ENCODE assay signal across 13 cellular contexts in the genomic region with DNA sequence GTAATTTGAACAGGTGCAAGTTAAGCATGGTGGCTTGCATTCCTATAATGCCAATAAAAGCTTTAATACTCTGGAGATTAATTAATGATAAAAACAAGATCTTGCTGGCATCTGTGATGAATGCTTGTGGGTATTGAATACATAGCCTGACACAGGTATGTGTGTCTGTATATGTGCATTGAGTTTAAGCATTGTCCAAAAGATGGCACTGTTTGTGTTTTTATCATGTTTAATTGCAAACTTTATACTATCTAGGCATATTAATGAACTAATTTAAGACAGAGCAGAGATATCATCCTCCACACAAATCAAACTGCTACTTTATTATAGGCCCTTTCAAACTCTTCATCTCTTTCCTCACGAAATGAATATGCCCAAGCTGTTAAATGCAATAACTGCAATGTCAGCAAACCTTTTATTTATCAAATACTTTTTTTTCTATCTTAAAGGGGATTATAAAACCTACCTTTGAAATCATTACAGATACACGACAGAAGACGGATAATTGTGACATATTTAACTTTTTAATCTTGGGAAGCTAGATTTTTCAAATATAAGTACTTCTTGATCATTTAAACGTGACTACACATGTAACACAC.
DNase-seq lines count a peak whose midpoint lies in the region; ATAC-seq and TF ChIP-seq lines count a peak whose summit lies in the region.
"Had no signal": no experiment of that assay in that cellular context is flagged by ENCODE, and none has a peak within 500 bp of the region (broad histone marks: within the 10 kb centered on the region; RNA-seq: fewer than 3 reads in every experiment).

No MANE protein-coding gene starts in this region.

- DNase-seq in MCF 10A (ENCODE audit: unreplicated experiment) (peak; percentile 31), breast epithelium (ENCODE audit: low spot score in 2 of 2) (no peak), OCI-LY7 (ENCODE audit: low spot score) (peak; percentile 1), fibroblast of gingiva (ENCODE audit: low read depth) (peak; percentile 11), stromal cell of bone marrow (ENCODE audit: low read depth) (peak; percentile 13), SIG-M5 treated with dmso at 0.1 percent for 504 hours (lab: John Stamatoyannopoulos, UW; ENCODE audit: unreplicated experiment) (no peak)
- DNase-seq in activated T-helper 2 cell treated with anti-CD3 and anti-CD28 coated beads, Interferon-gamma antibody, Interleukin-2, Interleukin-4, amounts not matched to agents 10 μg/mL and 5 μg/mL and 100 μg/mL, durations not matched to agents 14 hours and 24 hours and 36 hours (ENCODE audit: low spot score): no peak
- DNase-seq: activated CD4-positive, alpha-beta T cell treated with anti-CD3 and anti-CD28 coated beads, Interleukin-2, amount 50 U/mL, for 4 hours; activated naive CD4-positive, alpha-beta T cell treated with anti-CD3 and anti-CD28 coated beads, Interleukin-2, amount 10 ng/mL, durations not matched to agents 7 days and 5 days; NCI-H2227 treated with DMSO at 0.1 percent for 48 hours had no signal

- POLR2A ChIA-PET in MCF 10A (lab: Yijun Ruan, JAX): interaction anchor here (0.6 to 1.1 kb wide), 2 partner anchors 1121 to 1142 kb away, joined by 3 to 4 read pairs; no protein-coding TSS in a partner anchor
- POLR2A ChIA-PET in OCI-LY7 (lab: Charles Lee): interaction anchor here (1.3 kb wide), 2 partner anchors 8 to 10 kb away, joined by 4 to 5 read pairs; no protein-coding TSS in a partner anchor

- H3K27ac ChIP-seq in breast epithelium (no peak overlapping the region), OCI-LY7 (ENCODE audit: low read depth, low read length, poor library complexity, severe bottlenecking) (no peak overlapping the region)
- H3K27ac ChIP-seq: SK-N-MC had no signal

- no peak overlapping the region for H3K4me2 ChIP-seq in OCI-LY7 (ENCODE audit: low read length)

- no peaks in the 10 kb centered on the region for H3K4me1 ChIP-seq in breast epithelium
- no peaks in the 10 kb centered on the region for H3K4me1 ChIP-seq in OCI-LY7 (ENCODE audit: insufficient read depth, low read length, poor library complexity, severe bottlenecking)

- no peaks in the 10 kb centered on the region for H3K27me3 ChIP-seq in breast epithelium

- TF ChIP-seq CTCF in MCF 10A (IDR thresholded peaks at IDR 0.05; ENCODE audit: unreplicated experiment) (peak; percentile 35), breast epithelium (IDR thresholded peaks at IDR 0.05) (no peak), OCI-LY7 (conservative IDR thresholded peaks at IDR 0.05; ENCODE audit: low read length) (peak; percentile 45; the same call in 1 of the 2 replicates)

- no peaks in the 10 kb centered on the region for H3K9me3 Mint-ChIP-seq in MCF 10A (ENCODE audit: unreplicated experiment)
- H3K9me3 Mint-ChIP-seq in activated T-helper 2 cell treated with anti-CD3 and anti-CD28 coated beads, Interferon-gamma antibody, Interleukin-2, Interleukin-4, amounts not matched to agents 10 μg/mL and 5 μg/mL and 100 μg/mL, durations not matched to agents 14 hours and 24 hours and 36 hours: no peaks in the 10 kb centered on the region
- H3K9me3 Mint-ChIP-seq: activated naive CD4-positive, alpha-beta T cell treated with anti-CD3 and anti-CD28 coated beads, Interleukin-2, amount 10 ng/mL, durations not matched to agents 7 days and 5 days had no signal

- no peak overlapping the region for H3K4me3 Mint-ChIP-seq in MCF 10A (ENCODE audit: unreplicated experiment)
- H3K4me3 Mint-ChIP-seq in activated T-helper 2 cell treated with anti-CD3 and anti-CD28 coated beads, Interferon-gamma antibody, Interleukin-2, Interleukin-4, amounts not matched to agents 10 μg/mL and 5 μg/mL and 100 μg/mL, durations not matched to agents 14 hours and 24 hours and 36 hours (ENCODE audit: low read depth): no peak overlapping the region
- H3K4me3 Mint-ChIP-seq: activated naive CD4-positive, alpha-beta T cell treated with anti-CD3 and anti-CD28 coated beads, Interleukin-2, amount 10 ng/mL, durations not matched to agents 7 days and 5 days; B cell had no signal

- no peaks in the 10 kb centered on the region for H3K79me2 ChIP-seq in OCI-LY7 (ENCODE audit: insufficient read depth, low read depth, low read length)

- ATAC-seq in GM21576 (IDR thresholded peaks at IDR 0.05; ENCODE audit: unreplicated experiment): no peak

- CTCF ChIA-PET in MCF 10A (lab: Yijun Ruan, JAX): interaction anchor here (0.6 to 3.2 kb wide), 28 partner anchors 9 to 1213 kb away, joined by 3 to 15 read pairs (median 4); a partner anchor contains a TSS
- CTCF ChIA-PET in OCI-LY7 (lab: Charles Lee; ENCODE audit: unreplicated experiment): no interaction called here

- H3K4me1 Mint-ChIP-seq in MCF 10A (ENCODE audit: insufficient read depth, unreplicated experiment): no peaks in the 10 kb centered on the region
- no peaks in the 10 kb centered on the region for H3K4me1 Mint-ChIP-seq in activated T-helper 2 cell treated with anti-CD3 and anti-CD28 coated beads, Interferon-gamma antibody, Interleukin-2, Interleukin-4, amounts not matched to agents 10 μg/mL and 5 μg/mL and 100 μg/mL, durations not matched to agents 14 hours and 24 hours and 36 hours (ENCODE audit: low read depth)
- H3K4me1 Mint-ChIP-seq: activated naive CD4-positive, alpha-beta T cell treated with anti-CD3 and anti-CD28 coated beads, Interleukin-2, amount 10 ng/mL, durations not matched to agents 7 days and 5 days; B cell had no signal

- H2AFZ ChIP-seq in OCI-LY7 (ENCODE audit: low read length): no peak overlapping the region

- TF ChIP-seq POLR2A in breast epithelium (IDR thresholded peaks at IDR 0.05): no peak

- H4K20me1 ChIP-seq in OCI-LY7 (ENCODE audit: insufficient read depth, low read length): no peaks in the 10 kb centered on the region

- H3K4me3 ChIP-seq in breast epithelium (no peak overlapping the region), OCI-LY7 (ENCODE audit: low read depth, low read length, poor library complexity, severe bottlenecking) (no peak overlapping the region)
- H3K4me3 ChIP-seq: SK-N-MC had no signal

- H3K9me2 ChIP-seq in OCI-LY7 (ENCODE audit: insufficient read depth, low read length): no peaks in the 10 kb centered on the region

- H3K36me3 Mint-ChIP-seq in MCF 10A (ENCODE audit: insufficient read depth, unreplicated experiment): peaks cover 2% of the 10 kb centered on the region
- H3K36me3 Mint-ChIP-seq in activated T-helper 2 cell treated with anti-CD3 and anti-CD28 coated beads, Interferon-gamma antibody, Interleukin-2, Interleukin-4, amounts not matched to agents 10 μg/mL and 5 μg/mL and 100 μg/mL, durations not matched to agents 14 hours and 24 hours and 36 hours (ENCODE audit: low read depth): no peaks in the 10 kb centered on the region
- H3K36me3 Mint-ChIP-seq: activated naive CD4-positive, alpha-beta T cell treated with anti-CD3 and anti-CD28 coated beads, Interleukin-2, amount 10 ng/mL, durations not matched to agents 7 days and 5 days had no signal

- intact Hi-C loops in MCF 10A (cut with micrococcal nuclease): loop anchor here (2.0 to 10.0 kb wide), 6 partner anchors 66 to 1212 kb away; no protein-coding TSS in a partner anchor
- intact Hi-C loops in breast epithelium (cut with DNase I; ENCODE audit: low total_unique reads): no loop called here
- intact Hi-C loops in OCI-LY7 (cut with micrococcal nuclease; ENCODE audit: unreplicated experiment): no loop called here
- intact Hi-C loops in activated T-helper 2 cell treated with anti-CD3 and anti-CD28 coated beads, Interferon-gamma antibody, Interleukin-2, Interleukin-4, amounts not matched to agents 10 μg/mL and 5 μg/mL and 100 μg/mL, durations not matched to agents 14 hours and 24 hours and 36 hours (cut with micrococcal nuclease): no loop called here

- no peaks in the 10 kb centered on the region for H3K9me3 ChIP-seq in breast epithelium
- H3K9me3 ChIP-seq in OCI-LY7 (ENCODE audit: low read length): no peaks in the 10 kb centered on the region

- BruUV-seq in MCF 10A (replicated peaks; lab: Mats Ljungman, UMichigan): no TSS peak
- no TSS peak for BruUV-seq in OCI-LY7 (replicated peaks; lab: Mats Ljungman, UMichigan)

- no peak overlapping the region for H3K27ac Mint-ChIP-seq in MCF 10A (ENCODE audit: low read depth, unreplicated experiment)
- H3K27ac Mint-ChIP-seq in activated T-helper 2 cell treated with anti-CD3 and anti-CD28 coated beads, Interferon-gamma antibody, Interleukin-2, Interleukin-4, amounts not matched to agents 10 μg/mL and 5 μg/mL and 100 μg/mL, durations not matched to agents 14 hours and 24 hours and 36 hours: no peak overlapping the region
- H3K27ac Mint-ChIP-seq: activated naive CD4-positive, alpha-beta T cell treated with anti-CD3 and anti-CD28 coated beads, Interleukin-2, amount 10 ng/mL, durations not matched to agents 7 days and 5 days; B cell had no signal

- peaks cover 38% of the 10 kb centered on the region for H3K27me3 Mint-ChIP-seq in MCF 10A (ENCODE audit: insufficient read depth, unreplicated experiment)
- peaks cover 52% of the 10 kb centered on the region for H3K27me3 Mint-ChIP-seq in activated T-helper 2 cell treated with anti-CD3 and anti-CD28 coated beads, Interferon-gamma antibody, Interleukin-2, Interleukin-4, amounts not matched to agents 10 μg/mL and 5 μg/mL and 100 μg/mL, durations not matched to agents 14 hours and 24 hours and 36 hours (ENCODE audit: low read depth)

- H3K36me3 ChIP-seq in breast epithelium: no peaks in the 10 kb centered on the region
- no peaks in the 10 kb centered on the region for H3K36me3 ChIP-seq in OCI-LY7 (ENCODE audit: insufficient read depth, low read length)

Comparison
In these comparisons a context has a peak if more than half of its experiments do, and no peak if none do; other contexts are left out.
1. DNase-seq: peak in MCF 10A (single experiment), OCI-LY7 (single experiment), fibroblast of gingiva (single experiment) and stromal cell of bone marrow (single experiment); none in breast epithelium (0 of 2), SIG-M5 treated with dmso at 0.1 percent for 504 hours (single experiment) and activated T-helper 2 cell treated with anti-CD3 and anti-CD28 coated beads, Interferon-gamma antibody, Interleukin-2, Interleukin-4, amounts not matched to agents 10 μg/mL and 5 μg/mL and 100 μg/mL, durations not matched to agents 14 hours and 24 hours and 36 hours (single experiment).
2. CTCF ChIP-seq: peak in MCF 10A (single experiment) and OCI-LY7 (single experiment); none in breast epithelium (0 of 3).